Comparison of ENCODE assay signal across 30 cellular contexts in the genomic region with DNA sequence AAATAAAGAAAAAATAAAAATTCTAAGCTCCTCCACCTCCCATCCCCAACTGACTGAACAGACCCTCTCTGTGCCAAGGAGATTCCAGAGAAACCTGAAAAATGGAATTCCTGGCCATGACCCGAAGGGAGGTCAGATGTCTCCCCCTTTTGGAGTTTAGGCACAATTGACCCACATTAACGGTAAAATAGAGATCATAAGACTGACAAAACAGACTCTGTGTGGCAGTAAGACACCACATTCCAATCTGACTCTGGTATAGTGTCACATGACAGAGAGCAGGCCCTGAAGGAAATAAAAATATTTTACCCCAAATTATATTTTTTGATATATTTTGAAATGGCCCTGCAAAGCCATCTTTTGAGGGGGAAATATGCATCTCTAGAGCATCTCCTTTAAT.
A peak's percentile ranks its signal among the peaks of the same experiment; 100 is the strongest.
DNase-seq lines count a peak whose midpoint lies in the region; ATAC-seq and TF ChIP-seq lines count a peak whose summit lies in the region.
"Had no signal": no experiment of that assay in that cellular context is flagged by ENCODE, and none has a peak within 500 bp of the region (broad histone marks: within the 10 kb centered on the region; RNA-seq: fewer than 3 reads in every experiment).

No MANE protein-coding gene starts in this region.

- BruUV-seq in A673 (replicated peaks; lab: Mats Ljungman, UMichigan) = no TSS peak
- no TSS peak for BruUV-seq in Panc1 (replicated peaks; lab: Mats Ljungman, UMichigan)

- intact Hi-C loops in A673 (cut with micrococcal nuclease; ENCODE audit: unreplicated experiment) (no loop called here), Panc1 (cut with micrococcal nuclease; ENCODE audit: unreplicated experiment) (no loop called here), breast epithelium (cut with DNase I; ENCODE audit: low total_unique reads) (no loop called here), upper lobe of right lung (cut with DNase I) (no loop called here)

- POLR2A ChIA-PET in A673 (lab: Charles Lee; ENCODE audit: low non-redundant PET) (no interaction called here), HEK293 (lab: Yijun Ruan, JAX) (no interaction called here), Panc1 (lab: Charles Lee) (interaction anchor here (0.6 kb wide), 1 partner anchor 322 kb away, joined by 13 read pairs; no protein-coding TSS in a partner anchor)

- H3K4me3 ChIP-seq in A673 (ENCODE audit: low read depth, low read length, poor library complexity, severe bottlenecking) = no peak overlapping the region
- H3K4me3 ChIP-seq in HEK293 (ENCODE audit: low read depth, low read length) = no peak overlapping the region
- no peak overlapping the region for H3K4me3 ChIP-seq in Panc1 (ENCODE audit: low read depth in 2 of 2, low read length in 2 of 2)
- no peak overlapping the region for H3K4me3 ChIP-seq in breast epithelium
- H3K4me3 ChIP-seq in upper lobe of right lung = no peak overlapping the region
- H3K4me3 ChIP-seq: body of pancreas, esophagus muscularis mucosa, HAP-1, heart right ventricle, SJSA1, tibial artery had no signal

- TF ChIP-seq POLR2A in breast epithelium (IDR thresholded peaks at IDR 0.05) = no peak

- no peaks in the 10 kb centered on the region for H3K9me3 ChIP-seq in A673 (ENCODE audit: low read depth, low read length, poor library complexity, severe bottlenecking)
- H3K9me3 ChIP-seq in HEK293 (ENCODE audit: control insufficient read depth, insufficient read depth, low read depth, low read length) = no peaks in the 10 kb centered on the region
- no peaks in the 10 kb centered on the region for H3K9me3 ChIP-seq in Panc1 (ENCODE audit: control insufficient read depth, insufficient read depth, low read depth, low read length)
- H3K9me3 ChIP-seq in breast epithelium = no peaks in the 10 kb centered on the region
- H3K9me3 ChIP-seq in upper lobe of right lung = no peaks in the 10 kb centered on the region
- H3K9me3 ChIP-seq: body of pancreas, esophagus muscularis mucosa, HAP-1, SJSA1, tibial artery had no signal

- in situ Hi-C loops in Panc1 (cut with HindIII; ENCODE audit: low pct_unique_long_range_greater_than_20kb, low sequenced_read_pairs) = no loop called here

- DNase-seq in A673 (ENCODE audit: low spot score) (peak; percentile 46), Panc1 (ENCODE audit: low read depth, low spot score) (no peak), cerebellar cortex (ENCODE audit: low spot score) (peak; percentile 0), NCI-H2029 treated with DMSO at 0.1 percent for 48 hours (lab: John Stamatoyannopoulos, UW) (no peak), breast epithelium (ENCODE audit: low spot score in 2 of 2) (no peak), upper lobe of right lung (no peak)
- DNase-seq: activated CD4-positive, alpha-beta memory T cell treated with anti-CD3 and anti-CD28 coated beads for 36 hours; activated CD4-positive, CD25-positive, alpha-beta regulatory T cell treated with anti-CD3 and anti-CD28 coated beads, Interleukin-2, amount 50 U/mL, for 72 hours; activated CD8-positive, alpha-beta memory T cell treated with anti-CD3 and anti-CD28 coated beads, Interleukin-2, amount 50 U/mL, for 48 hours; activated naive CD4-positive, alpha-beta T cell treated with anti-CD3 and anti-CD28 coated beads, Interleukin-2, amount 10 ng/mL, durations not matched to agents 7 days and 5 days; AML-193; body of pancreas; CD4-positive, alpha-beta T cell; cerebellar nuclear complex; foreskin keratinocyte; heart right ventricle; naive thymus-derived CD4-positive, alpha-beta T cell; NCI-H1417 treated with DMSO at 0.1 percent for 48 hours; NCI-H2081; NCI-H226; occipital lobe; stimulated activated CD4-positive, alpha-beta T cell treated with anti-CD3 and anti-CD28 coated beads, Interleukin-15, amount 100 ng/mL, for 24 hours; stimulated activated CD4-positive, alpha-beta T cell treated with anti-CD3 and anti-CD28 coated beads, Interleukin-4, amount 100 ng/mL, for 4 hours; tibial artery had no signal

- H3K27ac ChIP-seq in A673 (ENCODE audit: low read depth, low read length, poor library complexity, severe bottlenecking) (no peak overlapping the region), HEK293 (ENCODE audit: extremely low read depth, low read depth, low read length) (no peak overlapping the region), Panc1 (ENCODE audit: low read length) (no peak overlapping the region), breast epithelium (no peak overlapping the region), upper lobe of right lung (no peak overlapping the region)
- H3K27ac ChIP-seq: body of pancreas, esophagus muscularis mucosa, foreskin keratinocyte, heart right ventricle, RWPE1, SJSA1, tibial artery had no signal

- no peaks in the 10 kb centered on the region for H3K4me1 ChIP-seq in A673 (ENCODE audit: insufficient read depth, low read length, poor library complexity, severe bottlenecking)
- H3K4me1 ChIP-seq in HEK293 (ENCODE audit: control insufficient read depth, insufficient read depth, low read length) = no peaks in the 10 kb centered on the region
- no peaks in the 10 kb centered on the region for H3K4me1 ChIP-seq in Panc1 (ENCODE audit: control insufficient read depth, insufficient read depth, low read length)
- no peaks in the 10 kb centered on the region for H3K4me1 ChIP-seq in breast epithelium
- H3K4me1 ChIP-seq in upper lobe of right lung = no peaks in the 10 kb centered on the region
- H3K4me1 ChIP-seq: body of pancreas, esophagus muscularis mucosa, foreskin keratinocyte, HAP-1, heart right ventricle, SJSA1, tibial artery had no signal

- TF ChIP-seq CTCF in A673 (conservative IDR thresholded peaks at IDR 0.05; ENCODE audit: low read depth, low read length) (peak; percentile 54), HEK293 (tag by site-specific recombination; IDR thresholded peaks at IDR 0.05) (no peak), Panc1 (IDR thresholded peaks at IDR 0.05) (peak; percentile 18; the same call in 1 of the 2 replicates), breast epithelium (IDR thresholded peaks at IDR 0.05) (no peak), upper lobe of right lung (IDR thresholded peaks at IDR 0.05) (no peak)

- no peak for ATAC-seq in Panc1
- ATAC-seq in HG02981 (IDR thresholded peaks at IDR 0.05; ENCODE audit: unreplicated experiment) = no peak
- ATAC-seq in upper lobe of right lung = no peak
- ATAC-seq: body of pancreas; foreskin keratinocyte; heart right ventricle; naive thymus-derived CD4-positive, alpha-beta T cell had no signal

- CTCF ChIA-PET in A673 (lab: Charles Lee) (interaction anchor here (0.6 kb wide), 1 partner anchor 96 kb away, joined by 5 read pairs; no protein-coding TSS in a partner anchor), HEK293 (lab: Yijun Ruan, JAX) (no interaction called here), Panc1 (lab: Charles Lee) (interaction anchor here (0.7 kb wide), 1 partner anchor 63 kb away, joined by 3 read pairs; no protein-coding TSS in a partner anchor)

- H3K36me3 ChIP-seq in A673 (ENCODE audit: insufficient read depth, low read length, poor library complexity, severe bottlenecking) (no peaks in the 10 kb centered on the region), HEK293 (ENCODE audit: control insufficient read depth in 2 of 2, insufficient read depth in 1 of 2, low read length in 2 of 2) (no peaks in the 10 kb centered on the region), Panc1 (ENCODE audit: control insufficient read depth, insufficient read depth, low read length) (no peaks in the 10 kb centered on the region), breast epithelium (no peaks in the 10 kb centered on the region), upper lobe of right lung (no peaks in the 10 kb centered on the region)
- H3K36me3 ChIP-seq: esophagus muscularis mucosa, HAP-1, heart right ventricle, SJSA1, tibial artery had no signal

- H3K27me3 ChIP-seq in A673 (replicated peaks; ENCODE audit: insufficient read depth, low read depth, low read length, poor library complexity) = no peaks in the 10 kb centered on the region
- H3K27me3 ChIP-seq in Panc1 (ENCODE audit: control insufficient read depth, insufficient read depth, low read length) = no peaks in the 10 kb centered on the region
- H3K27me3 ChIP-seq in breast epithelium = no peaks in the 10 kb centered on the region
- no peaks in the 10 kb centered on the region for H3K27me3 ChIP-seq in upper lobe of right lung
- H3K27me3 ChIP-seq: esophagus muscularis mucosa, foreskin keratinocyte, tibial artery had no signal

TF ChIP-seq in HEK293, 187 proteins besides CTCF, POLR2A, EP300 and RAD21:
- TF ChIP-seq AEBP2 (tag by site-specific recombination; IDR thresholded peaks at IDR 0.05; ENCODE audit: borderline replicate concordance) (no peak), ZNF654 (tag by site-specific recombination; IDR thresholded peaks at IDR 0.05; ENCODE audit: low read depth) (peak; percentile 14; the same call in 1 of the 2 replicates)
TF ChIP-seq in HEK293: peak in this region for 1.

Comparison
In these comparisons a context has a peak if more than half of its experiments do, and no peak if none do; other contexts are left out.
1. DNase-seq: peak in A673 (single experiment) and cerebellar cortex (single experiment); none in Panc1 (single experiment), NCI-H2029 treated with DMSO at 0.1 percent for 48 hours (single experiment), breast epithelium (0 of 2) and upper lobe of right lung (single experiment).
2. CTCF ChIP-seq: peak in A673 (single experiment) and Panc1 (single experiment); none in HEK293 (single experiment), breast epithelium (0 of 3) and upper lobe of right lung (single experiment).